9 cellular contexts compared by ENCODE assay signal in genomic region chr2:112636605-112637288, GRCh38. TPM values are rescaled to one million over a fixed set of nuclear protein-coding genes. Genes with fewer than 3 reads are reported as not detected.
DNase-seq lines count a peak whose midpoint lies in the region; ATAC-seq lines count a peak whose summit lies in the region.
"Had no signal": no experiment of that assay in that cellular context is flagged by ENCODE, and none has a peak within 500 bp of the region (broad histone marks: within the 10 kb centered on the region; RNA-seq: fewer than 3 reads in every experiment).

No MANE protein-coding gene starts in this region.

- H3K9me3 Mint-ChIP-seq in naive thymus-derived CD8-positive, alpha-beta T cell, result no peaks in the 10 kb centered on the region

- H3K27me3 Mint-ChIP-seq in naive thymus-derived CD8-positive, alpha-beta T cell, result no peaks in the 10 kb centered on the region

- POLR2A ChIA-PET in naive thymus-derived CD8-positive, alpha-beta T cell (lab: Charles Lee), result interaction anchor here (0.5 to 14.0 kb wide), 2 partner anchors 8 to 18 kb away, joined by 7 to 330 read pairs; partner anchors contain the start of gene SLC20A1

- ATAC-seq in HG02623 (IDR thresholded peaks at IDR 0.05; ENCODE audit: unreplicated experiment) (peak; percentile 92), esophagus mucosa (no peak), GM19328 (IDR thresholded peaks at IDR 0.05; ENCODE audit: unreplicated experiment) (no peak)
- no peak for ATAC-seq in naive thymus-derived CD8-positive, alpha-beta T cell

- DNase-seq in SIG-M5 treated with dmso at 0.1 percent for 504 hours (lab: John Stamatoyannopoulos, UW; ENCODE audit: unreplicated experiment), result peak; percentile 70
- no peak for DNase-seq in SIG-M5 (lab: John Stamatoyannopoulos, UW)
- DNase-seq in MV-4-11 (lab: John Stamatoyannopoulos, UW), result peak; percentile 83
- no peak for DNase-seq in naive thymus-derived CD8-positive, alpha-beta T cell
- DNase-seq in NCI-H2107 treated with DMSO at 0.1 percent for 48 hours (lab: John Stamatoyannopoulos, UW; ENCODE audit: unreplicated experiment), result no peak
- DNase-seq: esophagus squamous epithelium had no signal

- H3K27ac Mint-ChIP-seq in naive thymus-derived CD8-positive, alpha-beta T cell, result peak overlapping the region in 6 of 10 donors; percentile 50 to 98 (median 89)

- peaks cover 36 to 59% (median 54%) of the 10 kb centered on the region in 4 donors for H3K4me1 Mint-ChIP-seq in naive thymus-derived CD8-positive, alpha-beta T cell

- peak overlapping the region in 2 of 10 donors; percentile 22 to 60 for H3K4me3 Mint-ChIP-seq in naive thymus-derived CD8-positive, alpha-beta T cell

- no peaks in the 10 kb centered on the region for H3K36me3 Mint-ChIP-seq in naive thymus-derived CD8-positive, alpha-beta T cell

RNA-seq across cellular contexts. Expression of gene SLC20A1, which starts 9.0 kb away (rescaled TPM):
- total RNA-seq in naive thymus-derived CD8-positive, alpha-beta T cell, result 10 to 100 TPM; 71.2 to 75.6 TPM
- 10 to 100 TPM; 17.0 to 33.7 (median 21.2) TPM for polyA plus RNA-seq in naive thymus-derived CD8-positive, alpha-beta T cell
- 18.5 TPM for total RNA-seq in esophagus mucosa

RNA-seq across cellular contexts. Expression of gene CHCHD5, which starts 52.3 kb away (rescaled TPM):
- 10 to 100 TPM; 20.8 to 27.1 TPM for total RNA-seq in naive thymus-derived CD8-positive, alpha-beta T cell
- 10 to 100 TPM; 43.6 to 61.7 (median 46.2) TPM for polyA plus RNA-seq in naive thymus-derived CD8-positive, alpha-beta T cell
- 41.5 TPM for total RNA-seq in esophagus mucosa

Comparison
In these comparisons a context has a peak if more than half of its experiments do, and no peak if none do; other contexts are left out.
1. DNase-seq: peak in SIG-M5 treated with dmso at 0.1 percent for 504 hours (single experiment) and MV-4-11 (single experiment); none in SIG-M5 (single experiment), naive thymus-derived CD8-positive, alpha-beta T cell (0 of 10) and NCI-H2107 treated with DMSO at 0.1 percent for 48 hours (single experiment).